In the genomic region with DNA sequence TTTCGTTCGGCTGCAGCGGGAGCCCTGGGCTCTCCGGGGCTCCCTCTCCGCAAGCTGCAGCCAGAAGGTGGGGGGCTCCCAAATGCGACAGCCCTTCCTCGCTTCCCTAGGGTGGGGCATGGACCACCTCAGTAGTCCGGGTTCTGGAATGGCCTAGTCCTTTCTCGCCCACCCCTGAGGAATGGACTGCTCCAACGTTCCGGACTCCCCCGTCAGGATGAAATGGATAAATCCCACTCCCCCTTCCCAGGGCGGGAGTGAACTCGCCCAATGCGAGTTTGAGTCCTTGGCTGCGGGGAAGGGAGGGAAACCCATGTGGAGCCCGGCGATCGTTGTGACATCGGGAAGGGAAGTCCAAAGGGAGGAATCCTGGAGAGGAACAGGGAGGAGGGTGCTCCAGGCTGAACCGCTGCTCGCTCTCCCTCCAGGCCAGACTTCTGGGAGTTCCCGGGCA, we compare ENCODE assay signal across 8 cellular contexts. TPM values are rescaled to one million over a fixed set of nuclear protein-coding genes. Genes with fewer than 3 reads are reported as not detected.
A peak's percentile ranks its signal among the peaks of the same experiment; 100 is the strongest.
DNase-seq lines count a peak whose midpoint lies in the region; ATAC-seq and TF ChIP-seq lines count a peak whose summit lies in the region.

No MANE protein-coding gene starts in this region.

- intact Hi-C loops in activated naive CD4-positive, alpha-beta T cell treated with anti-CD3 and anti-CD28 coated beads for 36 hours (cut with micrococcal nuclease): loop anchor here (1.0 to 5.0 kb wide), 3 partner anchors 31 to 156 kb away; partner anchors contain the start of genes C19orf73, CGB7, GYS1 and PPFIA3
- intact Hi-C loops in aorta (cut with DNase I): loop anchor here (2.0 to 10.0 kb wide), 5 partner anchors 31 to 155 kb away; partner anchors contain the start of genes C19orf73 (in 2 of the 2), PPFIA3 (in 2 of the 2), GYS1 (in 1 of the 2) and RUVBL2 (in 1 of the 2)

- no peaks in the 10 kb centered on the region for H3K27me3 ChIP-seq in aorta (ENCODE audit: control insufficient read depth in 1 of 2, insufficient read depth in 2 of 2, low read length in 1 of 2)

- 0% methylated on average over 22 to 23 of the region's 23 CpGs for WGBS in aorta, 2 donors

- no peaks in the 10 kb centered on the region for H3K9me3 Mint-ChIP-seq in activated naive CD4-positive, alpha-beta T cell treated with anti-CD3 and anti-CD28 coated beads for 36 hours
- H3K9me3 Mint-ChIP-seq in WTC11: peaks cover 11% of the 10 kb centered on the region

- POLR2A ChIA-PET in WTC11 (lab: Charles Lee): interaction anchor here (0.5 to 2.5 kb wide), 13 partner anchors 8 to 398 kb away, joined by 3 to 8 read pairs (median 4); partner anchors contain the start of genes GYS1, LIN7B, NTF4 and RPS11

- no peaks in the 10 kb centered on the region for H3K36me3 Mint-ChIP-seq in activated naive CD4-positive, alpha-beta T cell treated with anti-CD3 and anti-CD28 coated beads for 36 hours (ENCODE audit: low read depth)
- peaks cover 7% of the 10 kb centered on the region for H3K36me3 Mint-ChIP-seq in WTC11

- peak overlapping the region; percentile 72 for H3K4me3 ChIP-seq in fibroblast of mammary gland (ENCODE audit: control insufficient read depth, low read depth, low read length)
- H3K4me3 ChIP-seq in aorta (ENCODE audit: low read length in 2 of 2): peak overlapping the region; percentile 14 to 64

- ATAC-seq in WTC11: peak; percentile 0
- ATAC-seq in aorta (ENCODE audit: low FRiP score): peak; percentile 70
- no peak for ATAC-seq in GM18873 (IDR thresholded peaks at IDR 0.05; ENCODE audit: low FRiP score, unreplicated experiment)

- H3K27ac ChIP-seq in aorta (ENCODE audit: low read depth in 1 of 2, low read length in 2 of 2): peak overlapping the region in 1 of 2 donors; percentile 17

- no peaks in the 10 kb centered on the region for H3K36me3 ChIP-seq in aorta (ENCODE audit: control insufficient read depth in 1 of 2, insufficient read depth in 2 of 2, low read length in 1 of 2)

- H3K4me3 Mint-ChIP-seq in activated naive CD4-positive, alpha-beta T cell treated with anti-CD3 and anti-CD28 coated beads for 36 hours: peak overlapping the region; percentile 71
- peak overlapping the region; percentile 92 for H3K4me3 Mint-ChIP-seq in WTC11

- no peak overlapping the region for H3K27ac Mint-ChIP-seq in activated naive CD4-positive, alpha-beta T cell treated with anti-CD3 and anti-CD28 coated beads for 36 hours
- H3K27ac Mint-ChIP-seq in WTC11: peak overlapping the region; percentile 91

- H3K9me3 ChIP-seq in aorta (ENCODE audit: control insufficient read depth, low read length): no peaks in the 10 kb centered on the region

- CTCF ChIA-PET in activated naive CD4-positive, alpha-beta T cell treated with anti-CD3 and anti-CD28 coated beads for 36 hours (lab: Charles Lee): interaction anchor here (1.0 to 3.2 kb wide), 3 partner anchors 35 to 52 kb away, joined by 4 to 9 read pairs (median 9); partner anchors contain the start of gene LIN7B
- CTCF ChIA-PET in WTC11 (lab: Charles Lee): interaction anchor here (0.7 to 7.9 kb wide), 16 partner anchors 10 to 156 kb away, joined by 3 to 98 read pairs (median 8); partner anchors contain the start of genes GYS1, LIN7B and RUVBL2

- no peak for DNase-seq in activated naive CD4-positive, alpha-beta T cell treated with anti-CD3 and anti-CD28 coated beads for 36 hours
- no peak for DNase-seq in activated naive CD4-positive, alpha-beta T cell (lab: John Stamatoyannopoulos, UW)
- peak; percentile 41 for DNase-seq in NCI-H2029 treated with DMSO at 0.1 percent for 48 hours (lab: John Stamatoyannopoulos, UW)
- DNase-seq in WTC11 (ENCODE audit: low spot score): peak; percentile 82
- DNase-seq in fibroblast of mammary gland (ENCODE audit: low read depth): peak; percentile 84
- peak; percentile 92 for DNase-seq in myocyte (ENCODE audit: low read depth)
- peak; percentile 83 to 89 for DNase-seq in aorta

- H3K4me1 ChIP-seq in aorta (ENCODE audit: control insufficient read depth in 1 of 2, insufficient read depth in 2 of 2, low read length in 2 of 2): no peaks in the 10 kb centered on the region

- peaks cover 81% of the 10 kb centered on the region for H3K27me3 Mint-ChIP-seq in activated naive CD4-positive, alpha-beta T cell treated with anti-CD3 and anti-CD28 coated beads for 36 hours (ENCODE audit: low read depth)
- H3K27me3 Mint-ChIP-seq in WTC11 (ENCODE audit: low read depth): peaks cover 48% of the 10 kb centered on the region

- TF ChIP-seq CTCF in WTC11 (IDR thresholded peaks at IDR 0.05) (no peak), fibroblast of mammary gland (conservative IDR thresholded peaks at IDR 0.05; ENCODE audit: control insufficient read depth, insufficient read depth, low read depth, low read length) (no peak)

- peaks cover 24% of the 10 kb centered on the region for H3K4me1 Mint-ChIP-seq in activated naive CD4-positive, alpha-beta T cell treated with anti-CD3 and anti-CD28 coated beads for 36 hours (ENCODE audit: low read depth)
- peaks cover 33% of the 10 kb centered on the region for H3K4me1 Mint-ChIP-seq in WTC11

TF ChIP-seq in WTC11, 78 proteins besides CTCF, POLR2A, EP300 and RAD21 (continues in another document):
- TF ChIP-seq PRDM15 (CRISPR knock-in tag; IDR thresholded peaks at IDR 0.05) (0 out of 2 replicates have a peak, but pooled peaks have one; percentile 68), NFYB (CRISPR knock-in tag; conservative IDR thresholded peaks at IDR 0.05; ENCODE audit: low read depth) (no peak), CREM (CRISPR knock-in tag; IDR thresholded peaks at IDR 0.05) (0 out of 2 replicates have a peak, but pooled peaks have one; percentile 61)
- TF ChIP-seq, protein P1, sequence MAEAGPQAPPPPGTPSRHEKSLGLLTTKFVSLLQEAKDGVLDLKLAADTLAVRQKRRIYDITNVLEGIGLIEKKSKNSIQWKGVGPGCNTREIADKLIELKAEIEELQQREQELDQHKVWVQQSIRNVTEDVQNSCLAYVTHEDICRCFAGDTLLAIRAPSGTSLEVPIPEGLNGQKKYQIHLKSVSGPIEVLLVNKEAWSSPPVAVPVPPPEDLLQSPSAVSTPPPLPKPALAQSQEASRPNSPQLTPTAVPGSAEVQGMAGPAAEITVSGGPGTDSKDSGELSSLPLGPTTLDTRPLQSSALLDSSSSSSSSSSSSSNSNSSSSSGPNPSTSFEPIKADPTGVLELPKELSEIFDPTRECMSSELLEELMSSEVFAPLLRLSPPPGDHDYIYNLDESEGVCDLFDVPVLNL (CRISPR knock-in tag; IDR thresholded peaks at IDR 0.05; ENCODE audit: borderline replicate concordance, low read depth): 0 out of 2 replicates have a peak, but pooled peaks have one; percentile 46

RNA-seq across cellular contexts. Expression of gene HRC, which starts 5.5 kb away (rescaled TPM):
- not detected for total RNA-seq in activated naive CD4-positive, alpha-beta T cell treated with anti-CD3 and anti-CD28 coated beads for 36 hours
- total RNA-seq in WTC11 (2021) (1.9 to 5.0 TPM (median 4.6 TPM) in 3 replicates), myocyte (375 and 578 TPM in 2 replicates), aorta (1 to 10 TPM; 2.5 to 4.8 TPM)
- polyA plus RNA-seq in myocyte (2012): 80.4 TPM
- 1 to 10 TPM in 1 of 2 donors, under 1 TPM in 1; 0.74 to 9.3 TPM for polyA plus RNA-seq in aorta

RNA-seq across cellular contexts. Expression of gene TRPM4, which starts 7.9 kb away (rescaled TPM):
- total RNA-seq in activated naive CD4-positive, alpha-beta T cell treated with anti-CD3 and anti-CD28 coated beads for 36 hours: under 1 TPM; 0.22 to 0.62 TPM
- total RNA-seq in WTC11 (2021) (15.5 to 24.8 TPM (median 23.6 TPM) in 3 replicates), myocyte (14.3 and 18.6 TPM in 2 replicates), aorta (10 to 100 TPM; 41.9 to 57.1 TPM)
- 26.5 TPM for polyA plus RNA-seq in myocyte (2012)
- polyA plus RNA-seq in aorta: 10 to 100 TPM; 21.3 to 59.1 TPM

RNA-seq across cellular contexts. Expression of gene PPFIA3, which starts 30.3 kb away (rescaled TPM):
- total RNA-seq in activated naive CD4-positive, alpha-beta T cell treated with anti-CD3 and anti-CD28 coated beads for 36 hours: 1 to 10 TPM; 4.6 to 4.9 TPM
- total RNA-seq in WTC11 (2021) (25.5 to 30.1 TPM (median 27.3 TPM) in 3 replicates), myocyte (10.2 and 12.5 TPM in 2 replicates), aorta (1 to 10 TPM; 4.2 to 8.0 TPM)
- 6.2 TPM for polyA plus RNA-seq in myocyte (2012)
- 1 to 10 TPM; 2.0 to 4.1 TPM for polyA plus RNA-seq in aorta

RNA-seq across cellular contexts. Expression of gene C19orf73, which starts 30.7 kb away (rescaled TPM):
- 1 to 10 TPM; 1.5 to 1.9 TPM for total RNA-seq in activated naive CD4-positive, alpha-beta T cell treated with anti-CD3 and anti-CD28 coated beads for 36 hours
- total RNA-seq in WTC11 (2021): 3.1 to 3.4 TPM (median 3.2 TPM) in 3 replicates
- not detected in 2 replicates for total RNA-seq in myocyte
- 1.3 TPM for polyA plus RNA-seq in myocyte (2012)
- total RNA-seq in aorta: under 1 TPM; 0.49 to 0.72 TPM
- polyA plus RNA-seq in aorta: 1 to 10 TPM; 1.0 to 5.4 TPM

RNA-seq across cellular contexts. Expression of gene LIN7B, which starts 35.5 kb away (rescaled TPM):
- 1 to 10 TPM; 3.4 to 3.8 TPM for total RNA-seq in activated naive CD4-positive, alpha-beta T cell treated with anti-CD3 and anti-CD28 coated beads for 36 hours
- total RNA-seq in WTC11 (2021) (5.1 to 5.7 TPM (median 5.1 TPM) in 3 replicates), myocyte (22.1 and 44.2 TPM in 2 replicates), aorta (1 to 10 TPM; 8.4 to 9.7 TPM)
- 22.2 TPM for polyA plus RNA-seq in myocyte (2012)
- polyA plus RNA-seq in aorta: 10 to 100 TPM in 1 of 2 donors, 1 to 10 TPM in 1; 7.6 to 24.1 TPM

Comparison
In these comparisons a context has a peak if more than half of its experiments do, and no peak if none do; other contexts are left out.
1. DNase-seq: peak in NCI-H2029 treated with DMSO at 0.1 percent for 48 hours (single experiment), WTC11 (single experiment), fibroblast of mammary gland (single experiment), myocyte (single experiment) and aorta (2 of 2); none in activated naive CD4-positive, alpha-beta T cell treated with anti-CD3 and anti-CD28 coated beads for 36 hours (single experiment) and activated naive CD4-positive, alpha-beta T cell (0 of 4).
2. RNA of gene HRC, which starts 5.5 kb away (total RNA-seq): 375 to 578 TPM in myocyte; 2.5 to 4.8 TPM in aorta, 1.9 to 5.0 TPM in WTC11 and not detected in activated naive CD4-positive, alpha-beta T cell treated with anti-CD3 and anti-CD28 coated beads for 36 hours; every median in the first group is over 10 times any median in the second.